In the genomic region with DNA sequence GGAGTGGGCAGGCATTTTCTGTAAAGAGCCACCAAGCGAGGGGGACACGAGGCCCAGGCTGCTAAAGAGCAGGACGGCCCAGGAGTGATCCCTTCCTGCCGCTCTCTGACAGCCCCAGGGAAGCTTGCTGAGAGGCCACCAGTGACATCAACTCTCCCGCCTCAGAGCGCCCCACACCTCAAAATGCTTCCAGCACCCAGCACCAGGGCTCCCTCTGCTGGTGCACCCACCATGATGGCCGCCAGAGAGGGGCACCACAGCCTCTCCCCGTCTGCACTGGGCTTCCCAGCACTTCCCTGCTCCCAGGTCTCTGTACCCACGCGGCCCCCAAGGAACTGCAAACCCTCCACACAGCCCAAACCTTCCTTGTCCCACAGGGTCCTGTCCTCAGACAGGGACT, we compare ENCODE assay signal across 12 cellular contexts. TPM values are rescaled to one million over a fixed set of nuclear protein-coding genes. Genes with fewer than 3 reads are reported as not detected.
A peak's percentile ranks its signal among the peaks of the same experiment; 100 is the strongest.
DNase-seq lines count a peak whose midpoint lies in the region; ATAC-seq and TF ChIP-seq lines count a peak whose summit lies in the region.
"Had no signal": no experiment of that assay in that cellular context is flagged by ENCODE, and none has a peak within 500 bp of the region (broad histone marks: within the 10 kb centered on the region; RNA-seq: fewer than 3 reads in every experiment).

No MANE protein-coding gene starts in this region.

- H3K27me3 Mint-ChIP-seq in endothelial cell (ENCODE audit: unreplicated experiment): peaks cover 9% of the 10 kb centered on the region

- H3K9me3 Mint-ChIP-seq in endothelial cell (ENCODE audit: unreplicated experiment): no peaks in the 10 kb centered on the region

- H3K36me3 ChIP-seq in NT2/D1 (ENCODE audit: insufficient read depth, insufficient read length, low read length) (peaks cover 96% of the 10 kb centered on the region), upper lobe of right lung (peaks cover 72% of the 10 kb centered on the region), gastroesophageal sphincter (peaks cover 0 to 100% of the 10 kb centered on the region in 2 donors)

- TF ChIP-seq CTCF in endothelial cell (IDR thresholded peaks at IDR 0.05; ENCODE audit: unreplicated experiment) (no peak), upper lobe of right lung (IDR thresholded peaks at IDR 0.05) (peak; percentile 10), gastroesophageal sphincter (IDR thresholded peaks at IDR 0.05) (no peak)

- WGBS in gastroesophageal sphincter (ENCODE audit: low coverage in 1 of 2), 2 donors: no CpG with 5 or more reads among the region's 10 CpGs

- H3K9ac ChIP-seq in NT2/D1 (ENCODE audit: insufficient read length, low read depth): no peak overlapping the region

- H3K27ac ChIP-seq in upper lobe of right lung (no peak overlapping the region), gastroesophageal sphincter (no peak overlapping the region)
- H3K27ac ChIP-seq: esophagus squamous epithelium, thoracic aorta had no signal

- peaks cover 22% of the 10 kb centered on the region for H3K36me3 Mint-ChIP-seq in endothelial cell (ENCODE audit: low read depth, unreplicated experiment)

- ATAC-seq in upper lobe of right lung (no peak), gastroesophageal sphincter (no peak), sciatic nerve (no peak), GM21717 (IDR thresholded peaks at IDR 0.05; ENCODE audit: unreplicated experiment) (no peak)

- H3K4me1 Mint-ChIP-seq in endothelial cell (ENCODE audit: unreplicated experiment): peaks cover 5% of the 10 kb centered on the region

- peaks cover 3% of the 10 kb centered on the region for H3K4me1 ChIP-seq in NT2/D1 (ENCODE audit: insufficient read depth, insufficient read length)
- H3K4me1 ChIP-seq in upper lobe of right lung: no peaks in the 10 kb centered on the region
- no peaks in the 10 kb centered on the region for H3K4me1 ChIP-seq in gastroesophageal sphincter
- H3K4me1 ChIP-seq: esophagus squamous epithelium had no signal

- no peak overlapping the region for H3K4me3 Mint-ChIP-seq in endothelial cell (ENCODE audit: unreplicated experiment)

- intact Hi-C loops in upper lobe of right lung (cut with DNase I): no loop called here
- intact Hi-C loops in sciatic nerve (cut with DNase I): no loop called here

- TF ChIP-seq EP300 in gastroesophageal sphincter (IDR thresholded peaks at IDR 0.05): no peak

- DNase-seq in stimulated activated CD4-positive, alpha-beta T cell treated with anti-CD3 and anti-CD28 coated beads, Interleukin-4, amount 100 ng/mL, for 24 hours: peak; percentile 20
- no peak for DNase-seq in stimulated activated CD4-positive, alpha-beta T cell treated with anti-CD3 and anti-CD28 coated beads, Interleukin-12 subunit alpha, Interleukin-12 subunit beta, amount 100 ng/mL, for 4 hours
- peak; percentile 18 for DNase-seq in NT2/D1 (ENCODE audit: low read depth, low spot score)
- DNase-seq in endothelial cell (ENCODE audit: low spot score): peak; percentile 17
- no peak for DNase-seq in upper lobe of right lung
- no peak for DNase-seq in sciatic nerve (ENCODE audit: low spot score)
- DNase-seq: esophagus squamous epithelium, NCI-H2029 treated with DMSO at 0.1 percent for 48 hours, SW 1271 had no signal

- H3K9me3 ChIP-seq in NT2/D1 (ENCODE audit: insufficient read depth, low read length) (no peaks in the 10 kb centered on the region), upper lobe of right lung (no peaks in the 10 kb centered on the region), gastroesophageal sphincter (no peaks in the 10 kb centered on the region)
- H3K9me3 ChIP-seq: esophagus squamous epithelium, thoracic aorta had no signal

- TF ChIP-seq POLR2A in gastroesophageal sphincter (IDR thresholded peaks at IDR 0.05): no peak

- H3K4me3 ChIP-seq in NT2/D1 (ENCODE audit: insufficient read length, low read depth): no peak overlapping the region
- no peak overlapping the region for H3K4me3 ChIP-seq in upper lobe of right lung
- H3K4me3 ChIP-seq in gastroesophageal sphincter: no peak overlapping the region
- H3K4me3 ChIP-seq: esophagus squamous epithelium, thoracic aorta had no signal

- no peak overlapping the region for H3K27ac Mint-ChIP-seq in endothelial cell (ENCODE audit: unreplicated experiment)

- H3K27me3 ChIP-seq in NT2/D1 (ENCODE audit: insufficient read depth, insufficient read length): no peaks in the 10 kb centered on the region
- no peaks in the 10 kb centered on the region for H3K27me3 ChIP-seq in upper lobe of right lung
- H3K27me3 ChIP-seq in gastroesophageal sphincter: no peaks in the 10 kb centered on the region
- H3K27me3 ChIP-seq: esophagus squamous epithelium had no signal

RNA-seq across cellular contexts. Expression of a gene that starts 40.4 kb away (rescaled TPM):
- total RNA-seq in endothelial cell (ENCODE audit: unreplicated experiment) (112 TPM), upper lobe of right lung (138 TPM), gastroesophageal sphincter (10 to 100 TPM; 70.1 to 95.3 (median 78.1) TPM), sciatic nerve (96.6 TPM)

RNA-seq across cellular contexts. Expression of a gene that starts 40.5 kb away (rescaled TPM):
- total RNA-seq in endothelial cell (ENCODE audit: unreplicated experiment): 31.4 TPM
- 42.4 TPM for total RNA-seq in upper lobe of right lung
- total RNA-seq in gastroesophageal sphincter: 10 to 100 TPM; 21.7 to 40.3 (median 24.2) TPM
- total RNA-seq in sciatic nerve: 26.8 TPM

Comparison
In these comparisons a context has a peak if more than half of its experiments do, and no peak if none do; other contexts are left out.
1. DNase-seq: peak in stimulated activated CD4-positive, alpha-beta T cell treated with anti-CD3 and anti-CD28 coated beads, Interleukin-4, amount 100 ng/mL, for 24 hours (single experiment), NT2/D1 (single experiment) and endothelial cell (single experiment); none in stimulated activated CD4-positive, alpha-beta T cell treated with anti-CD3 and anti-CD28 coated beads, Interleukin-12 subunit alpha, Interleukin-12 subunit beta, amount 100 ng/mL, for 4 hours (single experiment), upper lobe of right lung (single experiment) and sciatic nerve (single experiment).